ENCODE assay signal across 24 cellular contexts in the genomic region with DNA sequence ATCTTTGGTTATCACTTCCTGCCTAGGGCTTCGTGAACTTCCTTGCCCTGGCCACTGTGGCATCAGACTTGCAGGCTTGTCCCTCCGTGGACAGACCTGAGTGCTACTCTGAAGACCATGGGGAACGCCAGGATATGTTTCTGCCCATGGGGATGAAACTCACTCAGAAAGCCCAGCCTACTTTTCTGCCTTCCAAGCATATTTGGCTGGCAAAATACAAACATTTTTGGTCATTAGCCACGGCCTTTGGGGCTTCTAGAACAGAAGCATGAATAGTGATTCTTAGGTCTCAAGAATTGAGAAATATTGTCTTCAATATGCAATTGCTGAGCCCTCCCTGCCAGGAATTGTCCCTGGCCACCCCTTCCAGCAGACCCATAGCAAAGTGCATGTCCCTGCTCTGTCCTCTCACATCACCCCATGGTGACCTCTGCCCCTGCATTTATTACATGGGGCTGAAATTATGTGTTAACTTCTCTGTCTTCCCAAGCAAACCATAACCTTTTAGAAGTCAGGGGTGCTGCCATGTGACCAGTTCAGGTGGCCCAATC.
"Had no signal": no experiment of that assay in that cellular context is flagged by ENCODE, and none has a peak within 500 bp of the region (broad histone marks: within the 10 kb centered on the region; RNA-seq: fewer than 3 reads in every experiment).

No MANE protein-coding gene starts in this region.

- DNase-seq: activated CD4-positive, alpha-beta T cell treated with anti-CD3 and anti-CD28 coated beads for 48 hours; activated CD4-positive, alpha-beta T cell treated with anti-CD3 and anti-CD28 coated beads, Interleukin-2, amount 50 U/mL, for 48 hours; activated CD8-positive, alpha-beta memory T cell treated with anti-CD3 and anti-CD28 coated beads, Interleukin-2, amount 50 U/mL, for 48 hours; activated gamma-delta T cell; activated naive CD4-positive, alpha-beta T cell treated with anti-CD3 and anti-CD28 coated beads, Interleukin-2, amount 10 ng/mL, durations not matched to agents 7 days and 5 days; activated naive CD8-positive, alpha-beta T cell treated with anti-CD3 and anti-CD28 coated beads, Interleukin-2, amount 10 ng/mL, durations not matched to agents 7 days and 5 days; activated T-cell treated with anti-CD3 and anti-CD28 coated beads, Interleukin-2, amount 50 U/mL, for 24 hours; amniotic stem cell; caudate nucleus; cortex of kidney; foreskin melanocyte; left lung; mucosa of descending colon; sigmoid colon; small intestine; stimulated activated CD4-positive, alpha-beta T cell treated with anti-CD3 and anti-CD28 coated beads, Interleukin-4, amount 100 ng/mL, for 24 hours; substantia nigra; uterus had no signal

- ATAC-seq: left lung; mucosa of descending colon; natural killer cell treated with Interleukin-12 subunit alpha and Interleukin-12 subunit beta and Interleukin-15 and Interleukin-18, amount 100 ng/mL, for 72 hours; stimulated activated effector memory CD8-positive, alpha-beta T cell treated with anti-CD3 and anti-CD28 coated beads, Interleukin-12 subunit alpha, Interleukin-12 subunit beta, amount 100 ng/mL, for 72 hours had no signal

- H3K27ac ChIP-seq: left lung, sigmoid colon, uterus, VCaP had no signal

- H3K9me3 ChIP-seq: left lung, mucosa of descending colon, sigmoid colon, uterus had no signal

- H3K4me1 Mint-ChIP-seq: activated naive CD4-positive, alpha-beta T cell treated with anti-CD3 and anti-CD28 coated beads, Interleukin-2, amount 10 ng/mL, durations not matched to agents 7 days and 5 days; activated naive CD8-positive, alpha-beta T cell treated with anti-CD3 and anti-CD28 coated beads, Interleukin-2, amount 10 ng/mL, durations not matched to agents 7 days and 5 days; stimulated activated effector memory CD8-positive, alpha-beta T cell treated with anti-CD3 and anti-CD28 coated beads, Interleukin-12 subunit alpha, Interleukin-12 subunit beta, amount 100 ng/mL, for 72 hours had no signal

- H3K4me3 ChIP-seq: left lung, lung, mucosa of descending colon, sigmoid colon, uterus had no signal

- H3K27me3 ChIP-seq: left lung, sigmoid colon, uterus had no signal

- H3K4me1 ChIP-seq: left lung, sigmoid colon, uterus had no signal

- H3K27ac Mint-ChIP-seq: activated naive CD4-positive, alpha-beta T cell treated with anti-CD3 and anti-CD28 coated beads, Interleukin-2, amount 10 ng/mL, durations not matched to agents 7 days and 5 days; activated naive CD8-positive, alpha-beta T cell treated with anti-CD3 and anti-CD28 coated beads, Interleukin-2, amount 10 ng/mL, durations not matched to agents 7 days and 5 days; activated T-cell treated with anti-CD3 and anti-CD28 coated beads, Interleukin-2, amount 50 U/mL, for 24 hours; natural killer cell treated with Interleukin-12 subunit alpha and Interleukin-12 subunit beta and Interleukin-15 and Interleukin-18, amount 100 ng/mL, for 72 hours; stimulated activated effector memory CD8-positive, alpha-beta T cell treated with anti-CD3 and anti-CD28 coated beads, Interleukin-12 subunit alpha, Interleukin-12 subunit beta, amount 100 ng/mL, for 72 hours; stimulated activated naive CD8-positive, alpha-beta T cell treated with anti-CD3 and anti-CD28 coated beads, Interleukin-15, Interleukin-2, amounts not matched to agents 100 ng/mL and 50 ng/mL, for 24 hours; type B pancreatic cell had no signal

- H3K4me3 Mint-ChIP-seq: activated naive CD4-positive, alpha-beta T cell treated with anti-CD3 and anti-CD28 coated beads, Interleukin-2, amount 10 ng/mL, durations not matched to agents 7 days and 5 days; activated naive CD8-positive, alpha-beta T cell treated with anti-CD3 and anti-CD28 coated beads, Interleukin-2, amount 10 ng/mL, durations not matched to agents 7 days and 5 days; activated T-cell treated with anti-CD3 and anti-CD28 coated beads, Interleukin-2, amount 50 U/mL, for 24 hours; natural killer cell treated with Interleukin-12 subunit alpha and Interleukin-12 subunit beta and Interleukin-15 and Interleukin-18, amount 100 ng/mL, for 72 hours; stimulated activated effector memory CD8-positive, alpha-beta T cell treated with anti-CD3 and anti-CD28 coated beads, Interleukin-12 subunit alpha, Interleukin-12 subunit beta, amount 100 ng/mL, for 72 hours; stimulated activated naive CD8-positive, alpha-beta T cell treated with anti-CD3 and anti-CD28 coated beads, Interleukin-15, Interleukin-2, amounts not matched to agents 100 ng/mL and 50 ng/mL, for 24 hours; type B pancreatic cell had no signal

- H3K36me3 ChIP-seq: left lung, sigmoid colon, uterus had no signal

- H3K36me3 Mint-ChIP-seq: activated naive CD4-positive, alpha-beta T cell treated with anti-CD3 and anti-CD28 coated beads, Interleukin-2, amount 10 ng/mL, durations not matched to agents 7 days and 5 days; activated naive CD8-positive, alpha-beta T cell treated with anti-CD3 and anti-CD28 coated beads, Interleukin-2, amount 10 ng/mL, durations not matched to agents 7 days and 5 days; natural killer cell treated with Interleukin-12 subunit alpha and Interleukin-12 subunit beta and Interleukin-15 and Interleukin-18, amount 100 ng/mL, for 72 hours; stimulated activated effector memory CD8-positive, alpha-beta T cell treated with anti-CD3 and anti-CD28 coated beads, Interleukin-12 subunit alpha, Interleukin-12 subunit beta, amount 100 ng/mL, for 72 hours; type B pancreatic cell had no signal

- H3K27me3 Mint-ChIP-seq: activated naive CD4-positive, alpha-beta T cell treated with anti-CD3 and anti-CD28 coated beads, Interleukin-2, amount 10 ng/mL, durations not matched to agents 7 days and 5 days; activated naive CD8-positive, alpha-beta T cell treated with anti-CD3 and anti-CD28 coated beads, Interleukin-2, amount 10 ng/mL, durations not matched to agents 7 days and 5 days; activated T-cell treated with anti-CD3 and anti-CD28 coated beads, Interleukin-2, amount 50 U/mL, for 24 hours; natural killer cell treated with Interleukin-12 subunit alpha and Interleukin-12 subunit beta and Interleukin-15 and Interleukin-18, amount 100 ng/mL, for 72 hours; stimulated activated naive CD8-positive, alpha-beta T cell treated with anti-CD3 and anti-CD28 coated beads, Interleukin-15, Interleukin-2, amounts not matched to agents 100 ng/mL and 50 ng/mL, for 24 hours; type B pancreatic cell had no signal
